ENCODE assay signal across 13 cellular contexts in the genomic region with DNA sequence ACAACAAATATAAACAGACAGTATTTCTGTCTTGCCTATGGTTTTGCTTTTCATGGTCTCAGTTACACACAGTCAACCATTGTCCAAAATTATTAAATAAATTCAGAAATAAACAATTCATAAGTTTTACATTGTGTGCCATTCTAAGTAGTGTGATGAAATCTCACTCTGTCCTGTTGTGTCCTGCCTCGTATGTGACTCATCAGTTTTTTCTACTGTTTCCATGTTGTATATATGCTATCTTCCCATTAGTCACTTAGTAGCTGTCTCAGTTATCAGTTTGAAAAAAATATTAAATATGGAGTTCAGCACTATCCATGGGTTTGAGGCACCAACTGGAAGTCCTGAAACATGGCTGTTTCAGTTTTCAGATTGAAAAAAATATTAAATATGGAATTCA.
DNase-seq lines count a peak whose midpoint lies in the region; ATAC-seq and TF ChIP-seq lines count a peak whose summit lies in the region.
"Had no signal": no experiment of that assay in that cellular context is flagged by ENCODE, and none has a peak within 500 bp of the region (broad histone marks: within the 10 kb centered on the region; RNA-seq: fewer than 3 reads in every experiment).

No MANE protein-coding gene starts in this region.

- no peak overlapping the region for H3K4me3 ChIP-seq in RWPE2 (ENCODE audit: severe bottlenecking)
- H3K4me3 ChIP-seq in psoas muscle: no peak overlapping the region
- no peak overlapping the region for H3K4me3 ChIP-seq in coronary artery
- H3K4me3 ChIP-seq: BLaER1 treated with 17β-estradiol and CSF1 and Interleukin-3, amounts not matched to agents 10 nM and 100 nM; GM23338 had no signal

- intact Hi-C loops in psoas muscle (cut with DNase I): no loop called here

- ATAC-seq in RWPE2 (ENCODE audit: low read depth) (peak; percentile 52; the same call in 2 of the 3 replicates), psoas muscle (no peak)
- ATAC-seq: GM23338 had no signal

- WGBS in psoas muscle, 3 donors: 75 to 85% (median 76%) methylated on average over 1 of the region's 1 CpG

- H3K27ac ChIP-seq in RWPE2 (ENCODE audit: poor library complexity, severe bottlenecking) (no peak overlapping the region), epithelial cell of prostate (peak overlapping the region; percentile 11), psoas muscle (no peak overlapping the region), coronary artery (no peak overlapping the region)
- H3K27ac ChIP-seq: BLaER1 treated with 17β-estradiol and CSF1 and Interleukin-3, amounts not matched to agents 10 nM and 100 nM had no signal

- H3K9me3 ChIP-seq in RWPE2 (ENCODE audit: severe bottlenecking) (peaks cover 2% of the 10 kb centered on the region), psoas muscle (no peaks in the 10 kb centered on the region)
- H3K9me3 ChIP-seq: BLaER1 treated with 17β-estradiol and CSF1 and Interleukin-3, amounts not matched to agents 10 nM and 100 nM had no signal

- H3K4me1 ChIP-seq in RWPE2 (ENCODE audit: insufficient read depth, poor library complexity, severe bottlenecking) (no peaks in the 10 kb centered on the region), psoas muscle (no peaks in the 10 kb centered on the region)

- no peak for TF ChIP-seq CTCF in RWPE2 (IDR thresholded peaks at IDR 0.05; ENCODE audit: poor library complexity, severe bottlenecking)
- TF ChIP-seq CTCF in psoas muscle (IDR thresholded peaks at IDR 0.05): no peak
- TF ChIP-seq CTCF in coronary artery (IDR thresholded peaks at IDR 0.05): no peak

- H3K36me3 ChIP-seq in RWPE2 (ENCODE audit: low read depth): no peaks in the 10 kb centered on the region
- H3K36me3 ChIP-seq in psoas muscle (ENCODE audit: insufficient read depth in 1 of 2, low read depth in 1 of 2): no peaks in the 10 kb centered on the region
- H3K36me3 ChIP-seq: BLaER1 treated with 17β-estradiol and CSF1 and Interleukin-3, amounts not matched to agents 10 nM and 100 nM had no signal

- no peaks in the 10 kb centered on the region for H3K27me3 ChIP-seq in RWPE2 (ENCODE audit: insufficient read depth, poor library complexity, severe bottlenecking)
- H3K27me3 ChIP-seq in psoas muscle (ENCODE audit: insufficient read depth in 3 of 3, low read length in 2 of 3): no peaks in the 10 kb centered on the region
- H3K27me3 ChIP-seq: BLaER1 treated with 17β-estradiol and CSF1 and Interleukin-3, amounts not matched to agents 10 nM and 100 nM had no signal

- DNase-seq in HT1080 (ENCODE audit: low read depth) (peak; percentile 45), RWPE2 (ENCODE audit: low spot score) (no peak), epithelial cell of prostate (ENCODE audit: low read depth, low spot score) (peak; percentile 5), foreskin melanocyte (peak; percentile 40), psoas muscle (no peak), globus pallidus (ENCODE audit: low spot score) (no peak), coronary artery (ENCODE audit: low spot score) (no peak)
- DNase-seq: ACHN; CD4-positive, CD25-positive, alpha-beta regulatory T cell; DMS79; H7 had no signal

Comparison
In these comparisons a context has a peak if more than half of its experiments do, and no peak if none do; other contexts are left out.
1. DNase-seq: peak in HT1080 (single experiment), epithelial cell of prostate (single experiment) and foreskin melanocyte (single experiment); none in RWPE2 (single experiment), psoas muscle (0 of 2), globus pallidus (single experiment) and coronary artery (single experiment).